ENCODE assay signal across 8 cellular contexts in the genomic region with DNA sequence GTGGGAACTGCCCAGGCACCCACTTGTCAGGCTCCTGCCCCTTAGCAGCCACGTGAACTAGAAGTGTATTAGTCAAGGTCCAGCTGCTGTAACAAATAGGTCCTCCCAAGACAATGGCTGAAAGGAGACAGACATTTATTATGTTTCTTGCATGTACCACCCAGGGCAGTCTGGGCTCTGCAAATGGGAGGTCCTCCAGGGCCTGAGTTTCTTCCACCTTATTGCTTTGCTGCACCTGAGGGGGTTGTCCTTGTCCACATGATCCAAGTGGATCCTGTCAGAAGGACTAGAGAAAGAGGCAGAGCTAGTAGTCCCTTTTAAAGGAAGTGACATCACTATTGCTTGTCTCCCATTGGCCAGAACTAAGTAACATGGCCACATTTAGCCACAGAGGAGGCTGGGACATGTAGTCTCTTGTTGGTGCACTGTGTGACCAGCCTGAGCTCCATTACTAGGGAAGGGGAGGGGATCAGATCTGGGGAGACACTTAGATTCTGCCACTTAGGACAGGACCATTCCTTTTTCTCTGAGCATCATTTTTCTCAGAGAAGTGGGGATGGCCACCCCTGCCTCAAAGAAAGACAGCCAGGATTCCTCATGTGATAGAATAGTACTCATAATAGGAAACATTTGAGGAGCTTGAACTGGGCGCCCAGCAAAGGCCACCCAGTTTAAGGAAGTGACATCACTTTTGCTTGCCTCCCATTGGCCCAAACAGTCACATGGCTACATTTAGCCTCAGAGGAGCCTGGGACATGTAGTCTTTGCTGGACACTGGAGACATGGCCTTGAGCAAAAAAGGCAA. TPM values are rescaled to one million over a fixed set of nuclear protein-coding genes. Genes with fewer than 3 reads are reported as not detected.
A peak's percentile ranks its signal among the peaks of the same experiment; 100 is the strongest.
DNase-seq lines count a peak whose midpoint lies in the region; ATAC-seq, FAIRE-seq and TF ChIP-seq lines count a peak whose summit lies in the region.

No MANE protein-coding gene starts in this region.

- H3K79me1 ChIP-seq in H1 (ENCODE audit: low read depth, low read length) (no peaks in the 10 kb centered on the region), trophoblast cell (ENCODE audit: low read length) (no peaks in the 10 kb centered on the region)

- H2AFZ ChIP-seq in H1 (ENCODE audit: low read length) (no peak overlapping the region), trophoblast cell (ENCODE audit: insufficient read depth, low read length, poor library complexity) (no peak overlapping the region)

- H3K36me3 ChIP-seq in H1 (ENCODE audit: control insufficient read depth in 2 of 4, insufficient read depth in 4 of 4, low read length in 3 of 4) (peaks cover 7 to 45% (median 35%) of the 10 kb centered on the region in 4 experiments), trophoblast cell (ENCODE audit: control insufficient read depth in 1 of 2, insufficient read depth in 2 of 2, low read length in 2 of 2) (peaks cover 37 to 55% of the 10 kb centered on the region in 2 experiments)

- H3K23ac ChIP-seq in H1 (ENCODE audit: insufficient read length) (no peak overlapping the region), trophoblast cell (ENCODE audit: low read length) (no peak overlapping the region)

- H3K4me3 ChIP-seq in HL-60 (replicated peaks; ENCODE audit: insufficient read depth, low read length), result no peak overlapping the region
- no peak overlapping the region for H3K4me3 ChIP-seq in H1 (ENCODE audit: extremely low read depth in 1 of 4, insufficient read depth in 2 of 4, low read depth in 3 of 4, low read length in 4 of 4)
- H3K4me3 ChIP-seq in trophoblast cell (ENCODE audit: low read depth, low read length), result no peak overlapping the region

- TF ChIP-seq POLR2A in H1 (IDR thresholded peaks at IDR 0.05; ENCODE audit: control extremely low read depth in 1 of 2, low read depth in 2 of 2, low read length in 2 of 2), result no peak

- peaks cover 0 to 3% of the 10 kb centered on the region in 2 experiments for H4K20me1 ChIP-seq in H1 (replicated peaks in 1 of 2; ENCODE audit: control insufficient read depth in 1 of 2, insufficient read depth in 2 of 2, low read length in 2 of 2)

- no peak for ATAC-seq in GM19328 (IDR thresholded peaks at IDR 0.05; ENCODE audit: unreplicated experiment)
- ATAC-seq in GM18511 (IDR thresholded peaks at IDR 0.05; ENCODE audit: unreplicated experiment), result no peak

- H3K9ac ChIP-seq in H1 (replicated peaks in 1 of 4; ENCODE audit: extremely low read depth in 1 of 4, low read depth in 3 of 4, low read length in 3 of 4) (no peak overlapping the region), trophoblast cell (ENCODE audit: low read length) (no peak overlapping the region)

- H3K4me1 ChIP-seq in H1 (replicated peaks in 1 of 4; ENCODE audit: control insufficient read depth in 3 of 4, insufficient read depth in 4 of 4, low read length in 3 of 4) (no peaks in the 10 kb centered on the region), trophoblast cell (ENCODE audit: control insufficient read depth in 1 of 2, insufficient read depth in 2 of 2, low read length in 2 of 2) (no peaks in the 10 kb centered on the region)

- no peak overlapping the region for H2BK15ac ChIP-seq in H1 (ENCODE audit: low read length)

- H3K27ac ChIP-seq in HL-60 (replicated peaks) (no peak overlapping the region), H1 (ENCODE audit: low read depth, low read length) (peak overlapping the region; percentile 41; the same call in 1 of the 2 replicates), trophoblast cell (ENCODE audit: low read depth, low read length) (no peak overlapping the region)

- no peak overlapping the region for H3K14ac ChIP-seq in H1 (ENCODE audit: insufficient read length)
- no peak overlapping the region for H3K14ac ChIP-seq in trophoblast cell (ENCODE audit: low read length)

- TF ChIP-seq CTCF in HL-60 (IDR thresholded peaks at IDR 0.05; ENCODE audit: insufficient read depth, low read length) (no peak), H1 (IDR thresholded peaks at IDR 0.05; ENCODE audit: control extremely low read depth in 1 of 3, insufficient read depth in 1 of 3, low read depth in 1 of 3, low read length in 3 of 3) (no peak)

- H3K4me2 ChIP-seq in H1 (ENCODE audit: insufficient read depth in 1 of 2, low read depth in 2 of 2, low read length in 2 of 2) (no peak overlapping the region), trophoblast cell (ENCODE audit: low read length) (no peak overlapping the region)

- 88% methylated on average over 2 of the region's 2 CpGs; no CpG with 5 or more reads in 1 of the 2 experiments for WGBS in H1 (ENCODE audit: extremely low coverage in 1 of 2, insufficient coverage in 1 of 2, insufficient read length in 1 of 2, insufficient replicate concordance in 2 of 2, low coverage in 1 of 2, low lambda C conversion rate in 2 of 2, missing lambda C conversion rate in 1 of 2), 2 experiments
- no CpG with 5 or more reads among the region's 2 CpGs for WGBS in trophoblast cell (ENCODE audit: extremely low coverage, insufficient coverage, insufficient read length)

- POLR2A ChIA-PET in H1 (lab: Charles Lee; ENCODE audit: partially characterized antibody), result interaction anchor here (0.7 to 2.4 kb wide), 10 partner anchors 9 to 87 kb away, joined by 3 to 21 read pairs (median 4); a partner anchor contains a TSS

- H2BK20ac ChIP-seq in H1 (ENCODE audit: low read length), result no peak overlapping the region

- peak; percentile 89 for FAIRE-seq in H1 (lab: Jason Lieb, UNC)

- H3K9me3 ChIP-seq in H1 (ENCODE audit: insufficient read depth in 2 of 2, low read depth in 1 of 2, low read length in 1 of 2) (peaks cover 9 to 10% of the 10 kb centered on the region in 2 experiments), trophoblast cell (ENCODE audit: insufficient read depth, low read depth, low read length) (peaks cover 10% of the 10 kb centered on the region)

- peak; percentile 14 for DNase-seq in DMS114 treated with DMSO at 0.1 percent for 48 hours (lab: John Stamatoyannopoulos, UW; ENCODE audit: unreplicated experiment)
- peak; percentile 41 to 69 for DNase-seq in HL-60 (ENCODE audit: low read depth in 1 of 2, low spot score in 1 of 2)
- peak; percentile 4 for DNase-seq in SHP77 treated with DMSO at 0.1 percent for 48 hours (lab: John Stamatoyannopoulos, UW)
- peak in 1 of 2 experiments; percentile 51 for DNase-seq in H1 (ENCODE audit: low read depth in 1 of 2, low spot score in 2 of 2)
- peak; percentile 45 to 70 for DNase-seq in trophoblast cell
- no peak for DNase-seq in NCI-H1436 (lab: John Stamatoyannopoulos, UW)

- no peak overlapping the region for H3K56ac ChIP-seq in H1 (replicated peaks; ENCODE audit: insufficient read length, low read depth, low read length)

- H2BK5ac ChIP-seq in H1 (ENCODE audit: low read depth, low read length), result no peak overlapping the region
- no peak overlapping the region for H2BK5ac ChIP-seq in trophoblast cell (ENCODE audit: low read depth, low read length, poor library complexity)

- H3K18ac ChIP-seq in H1 (ENCODE audit: extremely low read depth, low read length) (no peak overlapping the region), trophoblast cell (ENCODE audit: low read length) (no peak overlapping the region)

- TF ChIP-seq RAD21 in H1 (IDR thresholded peaks at IDR 0.05 in 1 of 2, conservative IDR thresholded peaks at IDR 0.05 in 1 of 2; ENCODE audit: low read depth in 2 of 2, low read length in 2 of 2), result no peak

- H4K91ac ChIP-seq in H1 (replicated peaks; ENCODE audit: insufficient read length, low read length), result no peak overlapping the region
- H4K91ac ChIP-seq in trophoblast cell (ENCODE audit: low read depth, low read length), result no peak overlapping the region

- no peak overlapping the region for H4K8ac ChIP-seq in H1 (ENCODE audit: extremely low read depth, insufficient read depth, low read length)
- H4K8ac ChIP-seq in trophoblast cell (ENCODE audit: low read depth, low read length), result no peak overlapping the region

- H4K12ac ChIP-seq in trophoblast cell (ENCODE audit: low read depth, low read length), result no peak overlapping the region

- H3K23me2 ChIP-seq in H1 (ENCODE audit: low read depth, low read length), result no peaks in the 10 kb centered on the region

- CTCF ChIA-PET in H1 (lab: Charles Lee; ENCODE audit: partially characterized antibody), result interaction anchor here (0.7 to 1.3 kb wide), 10 partner anchors 10 to 151 kb away, joined by 3 to 4 read pairs (median 3); a partner anchor contains a TSS

- no peak overlapping the region for H2AK5ac ChIP-seq in H1 (ENCODE audit: low read depth, low read length)
- no peak overlapping the region for H2AK5ac ChIP-seq in trophoblast cell (ENCODE audit: low read length)

- no peaks in the 10 kb centered on the region for H3K27me3 ChIP-seq in HL-60 (ENCODE audit: insufficient read depth, poor library complexity, severe bottlenecking)
- no peaks in the 10 kb centered on the region for H3K27me3 ChIP-seq in H1 (replicated peaks in 1 of 4; ENCODE audit: control insufficient read depth in 3 of 4, extremely low read depth in 1 of 4, insufficient read depth in 3 of 4, low read length in 3 of 4)
- H3K27me3 ChIP-seq in trophoblast cell (ENCODE audit: insufficient read depth, low read length), result no peaks in the 10 kb centered on the region

- TF ChIP-seq EP300 in H1 (IDR thresholded peaks at IDR 0.05; ENCODE audit: borderline replicate concordance in 1 of 2, low read depth in 2 of 2, low read length in 2 of 2), result no peak

- no peak overlapping the region for H4K5ac ChIP-seq in H1 (ENCODE audit: insufficient read length, low read depth, low read length)

- H3K79me2 ChIP-seq in H1 (ENCODE audit: control insufficient read depth in 1 of 2, insufficient read depth in 2 of 2, low read length in 2 of 2) (no peaks in the 10 kb centered on the region), trophoblast cell (ENCODE audit: control insufficient read depth, insufficient read depth, low read length, poor library complexity) (no peaks in the 10 kb centered on the region)

- H3K4ac ChIP-seq in H1 (replicated peaks; ENCODE audit: insufficient read length, low read depth, low read length) (no peak overlapping the region), trophoblast cell (ENCODE audit: low read depth, low read length) (no peak overlapping the region)

- no peak overlapping the region for H2BK120ac ChIP-seq in H1 (replicated peaks; ENCODE audit: low read depth, low read length)
- no peak overlapping the region for H2BK120ac ChIP-seq in trophoblast cell (ENCODE audit: insufficient read depth, low read length, poor library complexity)

- H2BK12ac ChIP-seq in H1 (ENCODE audit: low read depth, low read length) (no peak overlapping the region), trophoblast cell (ENCODE audit: low read length) (no peak overlapping the region)

RNA-seq across cellular contexts. Expression of a gene that starts 15.1 kb away (rescaled TPM):
- total RNA-seq in H1 (2021; fragmentation: NEBNext Ultra II Directional; extraction: Animal tissue kit (Norgen Biotek cat#: 25700)), result 33.0 and 36.4 TPM in 2 replicates
- polyA plus RNA-seq in H1 (2011; rRNA removed), result 12.5 and 20.5 TPM in 2 replicates
- 17.1 TPM for polyA plus RNA-seq in H1 (2011; cell fraction: cytosol; rRNA removed)
- polyA plus RNA-seq in H1 (2011; cell fraction: nucleus; rRNA removed), result 71.1 TPM
- polyA plus RNA-seq in H1 (2012, experiment 1 of 2), result 20.2 to 39.2 TPM (median 31.7 TPM) in 4 replicates
- polyA plus RNA-seq in H1 (2012, experiment 2 of 2), result 21.2 TPM
- 17.9 TPM for polyA plus RNA-seq in H1 (2013, experiment 1 of 2)
- 16.1 TPM for polyA plus RNA-seq in H1 (2013, experiment 2 of 2)
- 15.8 and 22.9 TPM in 2 replicates for polyA minus RNA-seq in H1 (2011; rRNA and poly(A)+ RNA removed)
- polyA minus RNA-seq in H1 (2011; cell fraction: cytosol; rRNA and poly(A)+ RNA removed), result 17.1 TPM
- polyA minus RNA-seq in H1 (2011; cell fraction: nucleus; rRNA and poly(A)+ RNA removed), result 19.3 TPM
- 17.6 and 17.8 TPM in 2 replicates for polyA plus RNA-seq in trophoblast cell (2013)

RNA-seq across cellular contexts. Expression of a gene that starts 15.2 kb away (rescaled TPM):
- 4.6 and 4.7 TPM in 2 replicates for total RNA-seq in H1 (2021; fragmentation: NEBNext Ultra II Directional; extraction: Animal tissue kit (Norgen Biotek cat#: 25700))
- 4.6 and 6.0 TPM in 2 replicates for polyA plus RNA-seq in H1 (2011; rRNA removed)
- 5.2 TPM for polyA plus RNA-seq in H1 (2011; cell fraction: cytosol; rRNA removed)
- polyA plus RNA-seq in H1 (2011; cell fraction: nucleus; rRNA removed), result 12.9 TPM
- polyA plus RNA-seq in H1 (2012, experiment 1 of 2), result 2.8 to 5.0 TPM (median 3.9 TPM) in 4 replicates
- 3.1 TPM for polyA plus RNA-seq in H1 (2012, experiment 2 of 2)
- 3.8 TPM for polyA plus RNA-seq in H1 (2013, experiment 1 of 2)
- 3.4 TPM for polyA plus RNA-seq in H1 (2013, experiment 2 of 2)
- polyA minus RNA-seq in H1 (2011; rRNA and poly(A)+ RNA removed), result 2.5 and 3.4 TPM in 2 replicates
- polyA minus RNA-seq in H1 (2011; cell fraction: cytosol; rRNA and poly(A)+ RNA removed), result 3.8 TPM
- polyA minus RNA-seq in H1 (2011; cell fraction: nucleus; rRNA and poly(A)+ RNA removed), result 7.3 TPM
- 1.1 TPM in 2 replicates for polyA plus RNA-seq in trophoblast cell (2013)

RNA-seq across cellular contexts. Expression of a gene that starts 17.1 kb away (rescaled TPM):
- total RNA-seq in H1 (2021; fragmentation: NEBNext Ultra II Directional; extraction: Animal tissue kit (Norgen Biotek cat#: 25700)), result 0.75 and 1.5 TPM in 2 replicates
- 1.0 and 2.3 TPM in 2 replicates for polyA plus RNA-seq in H1 (2011; rRNA removed)
- 1.8 TPM for polyA plus RNA-seq in H1 (2011; cell fraction: cytosol; rRNA removed)
- polyA plus RNA-seq in H1 (2011; cell fraction: nucleus; rRNA removed), result 2.7 TPM
- 0.61 to 2.0 TPM (median 1.5 TPM) in 4 replicates for polyA plus RNA-seq in H1 (2012, experiment 1 of 2)
- 1.7 TPM for polyA plus RNA-seq in H1 (2012, experiment 2 of 2)
- 0.18 TPM for polyA plus RNA-seq in H1 (2013, experiment 1 of 2)
- polyA plus RNA-seq in H1 (2013, experiment 2 of 2), result 0.68 TPM
- polyA minus RNA-seq in H1 (2011; rRNA and poly(A)+ RNA removed), result 0.22 TPM in 1 of 2 replicates, not detected in the other
- polyA minus RNA-seq in H1 (2011; cell fraction: cytosol; rRNA and poly(A)+ RNA removed), result not detected
- 1.2 TPM for polyA minus RNA-seq in H1 (2011; cell fraction: nucleus; rRNA and poly(A)+ RNA removed)
- 0.47 and 0.49 TPM in 2 replicates for polyA plus RNA-seq in trophoblast cell (2013)

RNA-seq across cellular contexts. Expression of a gene that starts 31.2 kb away (rescaled TPM):
- 68.7 and 77.1 TPM in 2 replicates for total RNA-seq in H1 (2021; fragmentation: NEBNext Ultra II Directional; extraction: Animal tissue kit (Norgen Biotek cat#: 25700))
- 80.8 and 127 TPM in 2 replicates for polyA plus RNA-seq in H1 (2011; rRNA removed)
- 69.0 TPM for polyA plus RNA-seq in H1 (2011; cell fraction: cytosol; rRNA removed)
- 277 TPM for polyA plus RNA-seq in H1 (2011; cell fraction: nucleus; rRNA removed)
- 53.4 to 97.6 TPM (median 89.3 TPM) in 4 replicates for polyA plus RNA-seq in H1 (2012, experiment 1 of 2)
- 56.8 TPM for polyA plus RNA-seq in H1 (2012, experiment 2 of 2)
- 47.2 TPM for polyA plus RNA-seq in H1 (2013, experiment 1 of 2)
- 42.2 TPM for polyA plus RNA-seq in H1 (2013, experiment 2 of 2)
- 36.7 and 59.9 TPM in 2 replicates for polyA minus RNA-seq in H1 (2011; rRNA and poly(A)+ RNA removed)
- 32.1 TPM for polyA minus RNA-seq in H1 (2011; cell fraction: cytosol; rRNA and poly(A)+ RNA removed)
- polyA minus RNA-seq in H1 (2011; cell fraction: nucleus; rRNA and poly(A)+ RNA removed), result 66.5 TPM
- polyA plus RNA-seq in trophoblast cell (2013), result 28.8 and 29.9 TPM in 2 replicates

RNA-seq across cellular contexts. Expression of a gene that starts 44.2 kb away (rescaled TPM):
- not detected in 2 replicates for total RNA-seq in H1 (2021; fragmentation: NEBNext Ultra II Directional; extraction: Animal tissue kit (Norgen Biotek cat#: 25700))
- polyA plus RNA-seq in H1 (2011; rRNA removed), result 0.14 and 0.62 TPM in 2 replicates
- not detected for polyA plus RNA-seq in H1 (2011; cell fraction: cytosol; rRNA removed)
- polyA plus RNA-seq in H1 (2011; cell fraction: nucleus; rRNA removed), result not detected
- 0.69 to 0.83 TPM in 2 of 4 replicates, not detected in the others for polyA plus RNA-seq in H1 (2012, experiment 1 of 2)
- not detected for polyA plus RNA-seq in H1 (2012, experiment 2 of 2)
- polyA plus RNA-seq in H1 (2013, experiment 1 of 2), result 1.2 TPM
- polyA plus RNA-seq in H1 (2013, experiment 2 of 2), result 1.3 TPM
- polyA minus RNA-seq in H1 (2011; rRNA and poly(A)+ RNA removed), result not detected in 2 replicates
- polyA minus RNA-seq in H1 (2011; cell fraction: cytosol; rRNA and poly(A)+ RNA removed), result not detected
- polyA minus RNA-seq in H1 (2011; cell fraction: nucleus; rRNA and poly(A)+ RNA removed), result not detected
- polyA plus RNA-seq in trophoblast cell (2013), result 1.8 and 2.0 TPM in 2 replicates
